In genomic region chr9:95317119-95317892, GRCh38 we compare ENCODE assay signal across 8 cellular contexts. TPM values are rescaled to one million over a fixed set of nuclear protein-coding genes. Genes with fewer than 3 reads are reported as not detected.
DNase-seq lines count a peak whose midpoint lies in the region; ATAC-seq and TF ChIP-seq lines count a peak whose summit lies in the region.

Gene FANCC, minus strand, starts transcription at chr9:95317709. Its CDS starts 68,418 bp downstream, at chr9:95249291.

- peaks cover 29% of the 10 kb centered on the region for H3F3A ChIP-seq in neural progenitor cell (ENCODE audit: low read depth)

- H3K9ac ChIP-seq in neural progenitor cell (peak within 1 kb of the TSS; percentile 70), stomach smooth muscle (ENCODE audit: low read length in 2 of 2) (peak within 1 kb of the TSS; percentile 80 to 85)

- TF ChIP-seq CTCF in foreskin keratinocyte (conservative IDR thresholded peaks at IDR 0.05) (no peak), neural progenitor cell (IDR thresholded peaks at IDR 0.05) (no peak)

- H3K36me3 Mint-ChIP-seq in neural progenitor cell, result peaks cover 5% of the 10 kb centered on the region

- peak within 1 kb of the TSS; percentile 90 for H3K4me3 Mint-ChIP-seq in neural progenitor cell

- peaks cover 4% of the 10 kb centered on the region for H3K9me3 Mint-ChIP-seq in neural progenitor cell

- peak within 1 kb of the TSS; percentile 93 for H3K27ac Mint-ChIP-seq in neural progenitor cell

- H3K79me2 ChIP-seq in neural progenitor cell (ENCODE audit: low read depth), result peaks cover 41% of the 10 kb centered on the region

- DNase-seq in G401 (ENCODE audit: low spot score) (peak; percentile 87), H7 (peak; percentile 98), MG63 (peak; percentile 96), SJCRH30 (peak; percentile 97 to 99), activated gamma-delta T cell treated with Interleukin-2 at 50 U/mL for 16 hours (peak; percentile 78), foreskin keratinocyte (peak; percentile 49 to 76), neural progenitor cell (ENCODE audit: low spot score) (peak; percentile 99)

- peak within 1 kb of the TSS; percentile 99 for H3K27ac ChIP-seq in SJCRH30
- peak within 1 kb of the TSS; percentile 98 for H3K27ac ChIP-seq in foreskin keratinocyte
- H3K27ac ChIP-seq in neural progenitor cell, result peak within 1 kb of the TSS; percentile 99
- H3K27ac ChIP-seq in stomach smooth muscle (ENCODE audit: low read length), result peak within 1 kb of the TSS; percentile 80

- no peaks in the 10 kb centered on the region for H4K20me1 ChIP-seq in neural progenitor cell (ENCODE audit: low read depth)

- H3K4me1 Mint-ChIP-seq in neural progenitor cell, result peaks cover 32% of the 10 kb centered on the region

- ATAC-seq in foreskin keratinocyte, result peak; percentile 79

- H3K4me3 ChIP-seq in H7 (ENCODE audit: insufficient read depth, low read depth, low read length) (peak within 1 kb of the TSS; percentile 77), MG63 (peak within 1 kb of the TSS; percentile 96), SJCRH30 (peak within 1 kb of the TSS; percentile 84), neural progenitor cell (peak within 1 kb of the TSS; percentile 73), stomach smooth muscle (ENCODE audit: low read length in 2 of 2) (peak within 1 kb of the TSS; percentile 86 to 97)

- H3K27me3 Mint-ChIP-seq in neural progenitor cell (ENCODE audit: insufficient read depth, low read depth), result peaks cover 5% of the 10 kb centered on the region

- H3K9me3 ChIP-seq in MG63 (no peaks in the 10 kb centered on the region), SJCRH30 (replicated peaks) (no peaks in the 10 kb centered on the region), neural progenitor cell (ENCODE audit: low read depth) (no peaks in the 10 kb centered on the region), stomach smooth muscle (ENCODE audit: control insufficient read depth in 2 of 2, low read length in 2 of 2) (no peaks in the 10 kb centered on the region)

- no peaks in the 10 kb centered on the region for H3K36me3 ChIP-seq in H7 (replicated peaks; ENCODE audit: control insufficient read depth, insufficient read depth, low read length)
- H3K36me3 ChIP-seq in MG63, result no peaks in the 10 kb centered on the region
- H3K36me3 ChIP-seq in SJCRH30, result no peaks in the 10 kb centered on the region
- H3K36me3 ChIP-seq in neural progenitor cell, result no peaks in the 10 kb centered on the region
- no peaks in the 10 kb centered on the region for H3K36me3 ChIP-seq in stomach smooth muscle (ENCODE audit: control insufficient read depth in 2 of 2, insufficient read depth in 2 of 2, low read length in 2 of 2)

- peak within 1 kb of the TSS; percentile 87 for H3K4me2 ChIP-seq in neural progenitor cell

- in situ Hi-C loops in G401 (cut with HindIII; ENCODE audit: low sequenced_read_pairs), result no loop called here

- peaks cover 3% of the 10 kb centered on the region; the same call in 1 of the 2 replicates for H3K4me1 ChIP-seq in SJCRH30
- H3K4me1 ChIP-seq in foreskin keratinocyte, result peaks cover 7% of the 10 kb centered on the region
- H3K4me1 ChIP-seq in neural progenitor cell, result peaks cover 21% of the 10 kb centered on the region
- no peaks in the 10 kb centered on the region for H3K4me1 ChIP-seq in stomach smooth muscle (ENCODE audit: control insufficient read depth, insufficient read depth, low read length)

- H3K27me3 ChIP-seq in H7 (ENCODE audit: control insufficient read depth, insufficient read depth, low read length), result no peaks in the 10 kb centered on the region
- no peaks in the 10 kb centered on the region for H3K27me3 ChIP-seq in MG63
- no peaks in the 10 kb centered on the region for H3K27me3 ChIP-seq in SJCRH30
- no peaks in the 10 kb centered on the region for H3K27me3 ChIP-seq in foreskin keratinocyte
- H3K27me3 ChIP-seq in neural progenitor cell, result no peaks in the 10 kb centered on the region
- no peaks in the 10 kb centered on the region for H3K27me3 ChIP-seq in stomach smooth muscle (ENCODE audit: control insufficient read depth in 1 of 2, insufficient read depth in 2 of 2, low read length in 2 of 2)

- peak within 1 kb of the TSS; percentile 98 for H2AFZ ChIP-seq in neural progenitor cell (replicated peaks)

RNA-seq across cellular contexts. Expression of gene FANCC, which starts in this region (rescaled TPM):
- 11.8 and 23.6 TPM in 2 replicates for total RNA-seq in G401 (2014; rRNA removed; shearing (Covaris generic))
- 5.8 and 6.7 TPM in 2 replicates for total RNA-seq in H7 (2014; rRNA removed; shearing (Covaris generic))
- total RNA-seq in MG63 (2014; rRNA removed; shearing (Covaris generic); ENCODE audit: low replicate concordance), result 10.7 and 22.2 TPM in 2 replicates
- 22.8 and 28.7 TPM in 2 replicates for total RNA-seq in SJCRH30 (2014; rRNA removed; shearing (Covaris generic))
- total RNA-seq in foreskin keratinocyte (11.3 and 11.5 TPM in 2 replicates), neural progenitor cell (ENCODE audit: low replicate concordance) (27.0 and 49.6 TPM in 2 replicates)
- 6.2 and 7.3 TPM in 2 replicates for polyA plus RNA-seq in foreskin keratinocyte

Comparison
In these comparisons a context has a peak if more than half of its experiments do, and no peak if none do; other contexts are left out.
1. Peak in every context shown above with its lines: DNase-seq, ATAC-seq, H3K4me3 ChIP-seq and H3K27ac ChIP-seq.